In genomic region chr3:38454179-38454883, GRCh38 we compare ENCODE assay signal across 8 cellular contexts. TPM values are rescaled to one million over a fixed set of nuclear protein-coding genes. Genes with fewer than 3 reads are reported as not detected.
DNase-seq lines count a peak whose midpoint lies in the region; ATAC-seq and TF ChIP-seq lines count a peak whose summit lies in the region.

No MANE protein-coding gene starts in this region.

- ATAC-seq in GM21367 (IDR thresholded peaks at IDR 0.05; ENCODE audit: unreplicated experiment): peak; percentile 33

- H3K27ac Mint-ChIP-seq in IgD-negative memory B cell (peak overlapping the region in 2 of 3 donors; percentile 33 to 70), neural crest cell (ENCODE audit: unreplicated experiment) (peak overlapping the region; percentile 100)
- peak overlapping the region; percentile 87 for H3K27ac Mint-ChIP-seq in activated T-cell treated with anti-CD3 and anti-CD28 coated beads, Interleukin-2, amount 50 U/mL, for 24 hours

- H3K36me3 Mint-ChIP-seq in IgD-negative memory B cell (no peaks in the 10 kb centered on the region), neural crest cell (ENCODE audit: low read depth) (peaks cover 7% of the 10 kb centered on the region)
- peaks cover 3% of the 10 kb centered on the region for H3K36me3 Mint-ChIP-seq in activated T-cell treated with anti-CD3 and anti-CD28 coated beads, Interleukin-2, amount 50 U/mL, for 24 hours (ENCODE audit: low read depth)

- H3K4me1 Mint-ChIP-seq in IgD-negative memory B cell (peaks cover 0 to 15% (median 8%) of the 10 kb centered on the region in 3 donors), neural crest cell (peaks cover 43% of the 10 kb centered on the region)
- H3K4me1 Mint-ChIP-seq in activated T-cell treated with anti-CD3 and anti-CD28 coated beads, Interleukin-2, amount 50 U/mL, for 24 hours (ENCODE audit: low read depth): peaks cover 17% of the 10 kb centered on the region

- peak overlapping the region; percentile 92 to 98 (median 96) for H3K4me3 Mint-ChIP-seq in IgD-negative memory B cell
- peak overlapping the region; percentile 87 for H3K4me3 Mint-ChIP-seq in activated T-cell treated with anti-CD3 and anti-CD28 coated beads, Interleukin-2, amount 50 U/mL, for 24 hours
- H3K4me3 Mint-ChIP-seq in neural crest cell: peak overlapping the region; percentile 99

- peaks cover 0 to 6% (median 0%) of the 10 kb centered on the region in 3 donors for H3K9me3 Mint-ChIP-seq in IgD-negative memory B cell
- peaks cover 4% of the 10 kb centered on the region for H3K9me3 Mint-ChIP-seq in activated T-cell treated with anti-CD3 and anti-CD28 coated beads, Interleukin-2, amount 50 U/mL, for 24 hours
- H3K9me3 Mint-ChIP-seq in neural crest cell: peaks cover 4% of the 10 kb centered on the region

- DNase-seq in Daoy (ENCODE audit: low read depth): peak; percentile 35
- DNase-seq in activated T-cell treated with anti-CD3 and anti-CD28 coated beads, Interleukin-2, amount 50 U/mL, for 24 hours: peak; percentile 62
- peak; percentile 22 for DNase-seq in fibroblast of pulmonary artery (ENCODE audit: low read depth)
- DNase-seq in neural crest cell (ENCODE audit: low read depth, low spot score): peak; percentile 22
- DNase-seq in effector CD4-positive, alpha-beta T cell: no peak
- DNase-seq in hippocampal formation (lab: John Stamatoyannopoulos, UW): no peak

- peak overlapping the region; percentile 69 for H3K4me3 ChIP-seq in fibroblast of pulmonary artery (replicated peaks; ENCODE audit: low read depth, low read length)

- H3K27me3 Mint-ChIP-seq in IgD-negative memory B cell (peaks cover 13% of the 10 kb centered on the region), neural crest cell (ENCODE audit: low read depth) (peaks cover 7% of the 10 kb centered on the region)
- peaks cover 10% of the 10 kb centered on the region for H3K27me3 Mint-ChIP-seq in activated T-cell treated with anti-CD3 and anti-CD28 coated beads, Interleukin-2, amount 50 U/mL, for 24 hours

- no peak for TF ChIP-seq CTCF in fibroblast of pulmonary artery (IDR thresholded peaks at IDR 0.05; ENCODE audit: low read length, missing control alignments)
- no peak for TF ChIP-seq CTCF in neural crest cell (conservative IDR thresholded peaks at IDR 0.05)

RNA-seq across cellular contexts. Expression of gene ACVR2B, which starts 0.6 kb away (rescaled TPM):
- total RNA-seq in Daoy (2014; rRNA removed; shearing (Covaris generic)): 2.9 and 3.7 TPM in 2 replicates
- not detected for polyA plus RNA-seq in IgD-negative memory B cell
- 77.1 and 79.1 TPM in 2 replicates for total RNA-seq in neural crest cell

RNA-seq across cellular contexts. Expression of gene EXOG, which starts 41.8 kb away (rescaled TPM):
- 4.3 and 12.6 TPM in 2 replicates for total RNA-seq in Daoy (2014; rRNA removed; shearing (Covaris generic))
- polyA plus RNA-seq in IgD-negative memory B cell: 13.6 TPM
- 26.2 and 26.5 TPM in 2 replicates for total RNA-seq in neural crest cell

Comparison
In these comparisons a context has a peak if more than half of its experiments do, and no peak if none do; other contexts are left out.
1. DNase-seq: peak in Daoy (single experiment), activated T-cell treated with anti-CD3 and anti-CD28 coated beads, Interleukin-2, amount 50 U/mL, for 24 hours (single experiment), fibroblast of pulmonary artery (single experiment) and neural crest cell (single experiment); none in effector CD4-positive, alpha-beta T cell (single experiment) and hippocampal formation (0 of 2).
2. RNA of gene ACVR2B, which starts 0.6 kb away (total RNA-seq): 77.1 to 79.1 TPM in neural crest cell; 2.9 to 3.7 TPM in Daoy; every median in the first group is over 10 times any median in the second.
3. Peak in every context shown above with its lines, with median percentiles within 50 percentile points of each other: H3K27ac Mint-ChIP-seq and H3K4me3 Mint-ChIP-seq.